In the genomic region with DNA sequence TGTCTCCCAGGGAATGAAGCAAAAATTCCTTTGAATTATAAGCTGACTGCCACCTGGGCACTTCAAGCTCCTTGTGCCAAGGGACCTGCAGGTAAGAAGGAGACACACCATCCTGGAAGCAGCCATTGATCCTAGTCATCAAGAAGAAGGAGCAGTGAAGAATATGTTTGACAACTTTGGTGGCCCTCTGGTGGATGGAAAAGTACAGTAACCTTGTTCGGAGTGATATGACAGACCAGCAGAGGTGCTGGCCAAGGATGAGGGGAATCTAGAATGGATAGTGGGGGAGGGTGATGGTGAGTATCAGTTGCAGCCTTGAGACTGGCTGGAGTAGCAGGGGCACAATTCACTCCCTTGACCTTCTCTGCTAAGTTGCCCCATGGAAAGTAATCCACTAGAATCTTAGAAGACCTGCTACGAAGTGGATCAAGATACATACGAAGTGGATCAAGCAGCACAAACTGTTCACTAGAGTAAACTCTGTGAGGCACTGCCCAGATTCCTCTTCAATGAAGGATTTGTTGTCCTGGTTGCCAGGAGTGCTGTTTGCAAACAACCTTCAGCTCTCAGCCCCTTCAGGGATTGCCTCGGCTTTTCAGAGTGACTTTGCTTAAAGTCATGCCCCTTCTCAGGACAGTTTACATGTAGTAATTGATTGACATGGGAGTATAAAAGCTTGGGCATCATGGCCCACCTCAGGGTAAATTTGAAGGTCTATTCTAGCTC, we compare ENCODE assay signal across 1 cellular context.
TF ChIP-seq lines count a peak whose summit lies in the region.

No MANE protein-coding gene starts in this region.

TF ChIP-seq in H1, 55 proteins besides CTCF, POLR2A, EP300 and RAD21 (continued from another document):
- no peak for TF ChIP-seq TAF7 (optimal IDR thresholded peaks at IDR 0.05; ENCODE audit: borderline replicate concordance, low read depth, low read length)
- no peak for TF ChIP-seq SIRT6 (IDR thresholded peaks at IDR 0.05; ENCODE audit: low read length)
- no peak for TF ChIP-seq TAF1 (IDR thresholded peaks at IDR 0.05; ENCODE audit: low read depth, low read length)
- no peak for TF ChIP-seq RBBP5 (IDR thresholded peaks at IDR 0.05; ENCODE audit: borderline replicate concordance, low read depth, low read length)
- TF ChIP-seq ZNF274 (IDR thresholded peaks at IDR 0.05; ENCODE audit: borderline replicate concordance, extremely low read depth, low read length) = no peak
- TF ChIP-seq RNF2 (IDR thresholded peaks at IDR 0.05; ENCODE audit: borderline replicate concordance, low read depth, low read length, missing control alignments, poor library complexity, severe bottlenecking) = no peak
